Comparison of ENCODE assay signal across 21 cellular contexts in genomic region chr1:32780628-32781267, GRCh38. TPM values are rescaled to one million over a fixed set of nuclear protein-coding genes. Genes with fewer than 3 reads are reported as not detected.
DNase-seq lines count a peak whose midpoint lies in the region; ATAC-seq and TF ChIP-seq lines count a peak whose summit lies in the region.
"Had no signal": no experiment of that assay in that cellular context is flagged by ENCODE, and none has a peak within 500 bp of the region (broad histone marks: within the 10 kb centered on the region; RNA-seq: fewer than 3 reads in every experiment).

No MANE protein-coding gene starts in this region.

- intact Hi-C loops in lower lobe of right lung (cut with DNase I): no loop called here

- peaks cover 98% of the 10 kb centered on the region for H3K36me3 ChIP-seq in lower lobe of right lung

- peak overlapping the region; percentile 6 to 68 for H3K27ac Mint-ChIP-seq in activated naive CD4-positive, alpha-beta T cell treated with anti-CD3 and anti-CD28 coated beads, Interleukin-2, amount 50 U/mL, for 72 hours

- no peaks in the 10 kb centered on the region for H3K9me3 Mint-ChIP-seq in activated naive CD4-positive, alpha-beta T cell treated with anti-CD3 and anti-CD28 coated beads, Interleukin-2, amount 50 U/mL, for 72 hours

- H3K4me1 ChIP-seq in lower lobe of right lung: no peaks in the 10 kb centered on the region

- H3K4me3 ChIP-seq in astrocyte of the spinal cord (ENCODE audit: low read depth, low read length) (no peak overlapping the region), lower lobe of right lung (no peak overlapping the region)
- H3K4me3 ChIP-seq: esophagus squamous epithelium, mucosa of descending colon, skin epidermis, tibial nerve had no signal

- in situ Hi-C loops in astrocyte of the spinal cord (cut with HindIII; ENCODE audit: low sequenced_read_pairs): no loop called here

- no peak overlapping the region for H3K27ac ChIP-seq in lower lobe of right lung
- H3K27ac ChIP-seq: skin epidermis, tibial nerve had no signal

- H3K27me3 ChIP-seq in lower lobe of right lung (ENCODE audit: low read depth): no peaks in the 10 kb centered on the region
- H3K27me3 ChIP-seq: BE2C, esophagus squamous epithelium, tibial nerve had no signal

- TF ChIP-seq CTCF in astrocyte of the spinal cord (IDR thresholded peaks at IDR 0.05; ENCODE audit: low read depth, low read length): no peak
- TF ChIP-seq CTCF in lower lobe of right lung (IDR thresholded peaks at IDR 0.05): no peak

- ATAC-seq in activated naive CD4-positive, alpha-beta T cell treated with anti-CD3 and anti-CD28 coated beads, Interleukin-2, amount 50 U/mL, for 72 hours: no peak
- ATAC-seq in lower lobe of right lung (no peak), GM21447 (IDR thresholded peaks at IDR 0.05; ENCODE audit: unreplicated experiment) (no peak), HG02885 (IDR thresholded peaks at IDR 0.05; ENCODE audit: poor library complexity, unreplicated experiment) (no peak)
- ATAC-seq: left cardiac atrium had no signal

- H3K9me3 ChIP-seq in lower lobe of right lung: no peaks in the 10 kb centered on the region
- H3K9me3 ChIP-seq: BE2C, esophagus squamous epithelium, mucosa of descending colon, tibial nerve had no signal

- no peak for DNase-seq in activated naive CD4-positive, alpha-beta T cell treated with anti-CD3 and anti-CD28 coated beads, Interleukin-2, amount 50 U/mL, for 72 hours (ENCODE audit: low spot score in 2 of 2)
- no peak for DNase-seq in activated naive CD4-positive, alpha-beta T cell (lab: John Stamatoyannopoulos, UW)
- DNase-seq in astrocyte of the spinal cord (ENCODE audit: low read depth, low spot score): peak; percentile 47
- DNase-seq in iris pigment epithelial cell (ENCODE audit: low read depth): peak; percentile 78
- no peak for DNase-seq in lower lobe of right lung
- no peak for DNase-seq in occipital lobe (lab: John Stamatoyannopoulos, UW)
- DNase-seq: activated effector memory CD4-positive, alpha-beta T cell treated with anti-CD3 and anti-CD28 coated beads, Interleukin-2, amount 50 U/mL, for 16 hours; anterior cingulate cortex; BE2C; COR-L47; effector CD4-positive, alpha-beta T cell; esophagus squamous epithelium; left cardiac atrium; mucosa of descending colon; NCI-H187; NCI-H226; stimulated activated naive CD4-positive, alpha-beta T cell treated with Interleukin-2 at 50 U/mL for 16 hours had no signal

- H3K36me3 Mint-ChIP-seq in activated naive CD4-positive, alpha-beta T cell treated with anti-CD3 and anti-CD28 coated beads, Interleukin-2, amount 50 U/mL, for 72 hours: peaks cover 15 to 21% of the 10 kb centered on the region in 2 donors

RNA-seq across cellular contexts. Expression of gene YARS1, which starts 36.4 kb away (rescaled TPM):
- total RNA-seq in activated naive CD4-positive, alpha-beta T cell treated with anti-CD3 and anti-CD28 coated beads, Interleukin-2, amount 50 U/mL, for 72 hours: 100 to 1,000 TPM; 217 to 236 TPM
- total RNA-seq in lower lobe of right lung (96.7 TPM), occipital lobe (43.4 TPM)

RNA-seq across cellular contexts. Expression of gene S100PBP, which starts 36.7 kb away (rescaled TPM):
- 10 to 100 TPM; 41.5 to 73.0 TPM for total RNA-seq in activated naive CD4-positive, alpha-beta T cell treated with anti-CD3 and anti-CD28 coated beads, Interleukin-2, amount 50 U/mL, for 72 hours
- 37.5 TPM for total RNA-seq in lower lobe of right lung
- total RNA-seq in occipital lobe: 42.7 TPM

Comparison
In these comparisons a context has a peak if more than half of its experiments do, and no peak if none do; other contexts are left out.
1. DNase-seq: peak in astrocyte of the spinal cord (single experiment) and iris pigment epithelial cell (single experiment); none in activated naive CD4-positive, alpha-beta T cell treated with anti-CD3 and anti-CD28 coated beads, Interleukin-2, amount 50 U/mL, for 72 hours (0 of 2), activated naive CD4-positive, alpha-beta T cell (0 of 4), lower lobe of right lung (single experiment) and occipital lobe (single experiment).